In the genomic region with DNA sequence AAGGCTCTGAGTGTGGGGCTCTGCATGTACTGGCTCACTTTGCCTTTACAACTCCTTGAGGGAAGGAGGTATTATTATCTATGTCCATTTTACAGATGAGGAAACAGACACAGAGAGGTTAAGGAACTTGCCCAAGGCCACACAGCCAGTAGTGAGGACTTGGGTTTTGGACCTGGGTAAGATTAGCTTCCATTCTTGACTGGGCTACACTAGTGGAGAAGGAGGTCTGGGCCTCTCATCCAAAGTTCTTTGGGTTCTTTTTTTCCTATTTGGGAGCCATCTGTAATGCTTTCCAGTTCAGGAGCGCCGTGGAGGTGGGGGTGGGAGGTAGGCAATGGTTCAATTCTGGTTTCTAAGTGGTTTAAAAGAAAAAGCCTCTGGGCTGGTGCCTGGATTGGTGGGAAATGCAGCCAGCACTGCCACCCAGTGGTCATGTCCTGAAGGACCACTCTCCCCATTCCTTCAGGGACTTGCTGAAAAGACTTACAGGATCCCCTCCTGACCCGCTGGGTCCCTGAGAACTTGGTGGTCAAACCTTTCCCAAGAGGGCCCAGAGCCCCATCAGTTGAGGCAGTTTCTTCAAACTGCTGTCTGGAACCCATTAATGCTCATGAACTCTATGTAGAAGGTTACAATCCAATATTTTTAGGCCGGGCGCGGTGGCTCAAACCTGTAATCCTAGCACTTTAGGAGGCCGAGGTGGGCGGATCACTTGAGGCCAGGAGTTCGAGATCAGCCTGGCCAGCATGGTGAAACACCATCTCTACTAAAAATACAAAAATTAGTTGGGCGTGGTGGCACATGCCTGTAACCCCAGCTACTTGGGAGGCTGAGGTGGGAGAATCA, we compare ENCODE assay signal across 8 cellular contexts. TPM values are rescaled to one million over a fixed set of nuclear protein-coding genes. Genes with fewer than 3 reads are reported as not detected.
DNase-seq lines count a peak whose midpoint lies in the region; ATAC-seq and TF ChIP-seq lines count a peak whose summit lies in the region.

No MANE protein-coding gene starts in this region.

- DNase-seq in DMS53 (lab: John Stamatoyannopoulos, UW) = peak; percentile 80
- peak; percentile 58 for DNase-seq in LHCN-M2 (ENCODE audit: low read depth)
- peak; percentile 62 for DNase-seq in amniotic epithelial cell (ENCODE audit: low read depth)
- peak; percentile 78 for DNase-seq in right atrium auricular region (ENCODE audit: low spot score)
- DNase-seq in retinal pigment epithelial cell (ENCODE audit: low read depth) = no peak
- DNase-seq in NCI-H524 treated with DMSO at 0.1 percent for 48 hours (lab: John Stamatoyannopoulos, UW) = no peak

- H2AFZ ChIP-seq in SU-DHL-6 (ENCODE audit: low read depth, low read length, severe bottlenecking) = no peak overlapping the region

- H3K4me2 ChIP-seq in SU-DHL-6 (ENCODE audit: low read depth, low read length, poor library complexity, severe bottlenecking) = no peak overlapping the region

- no peaks in the 10 kb centered on the region for H3K9me2 ChIP-seq in SU-DHL-6 (replicated peaks; ENCODE audit: insufficient read depth, low read length)

- H3K27me3 ChIP-seq in SU-DHL-6 (ENCODE audit: low read length) (no peaks in the 10 kb centered on the region), right atrium auricular region (no peaks in the 10 kb centered on the region)

- TF ChIP-seq CTCF in SU-DHL-6 (IDR thresholded peaks at IDR 0.05; ENCODE audit: insufficient read depth, low read length, poor library complexity, severe bottlenecking) (peak; percentile 50), right atrium auricular region (IDR thresholded peaks at IDR 0.05) (peak; percentile 71 to 86), retinal pigment epithelial cell (conservative IDR thresholded peaks at IDR 0.05; ENCODE audit: low read depth, low read length) (peak; percentile 94)

- H3K9me3 ChIP-seq in SU-DHL-6 (ENCODE audit: insufficient read depth, low read length) (no peaks in the 10 kb centered on the region), right atrium auricular region (no peaks in the 10 kb centered on the region)

- ATAC-seq in GM21515 (IDR thresholded peaks at IDR 0.05; ENCODE audit: unreplicated experiment) = peak; percentile 61

- H3K27ac ChIP-seq in SU-DHL-6 (ENCODE audit: low read depth, low read length) (no peak overlapping the region), right atrium auricular region (no peak overlapping the region)

- H3K9ac ChIP-seq in SU-DHL-6 (ENCODE audit: low read length) = no peak overlapping the region

- no peaks in the 10 kb centered on the region for H3K79me2 ChIP-seq in SU-DHL-6 (ENCODE audit: insufficient read depth, low read length)

- H3K4me1 ChIP-seq in right atrium auricular region = no peaks in the 10 kb centered on the region

- no peak overlapping the region for H3K4me3 ChIP-seq in SU-DHL-6 (ENCODE audit: insufficient read depth, low read length, poor library complexity, severe bottlenecking)
- H3K4me3 ChIP-seq in right atrium auricular region = no peak overlapping the region
- no peak overlapping the region for H3K4me3 ChIP-seq in retinal pigment epithelial cell (ENCODE audit: low read length)

- H3K36me3 ChIP-seq in SU-DHL-6 (ENCODE audit: low read length) (no peaks in the 10 kb centered on the region), right atrium auricular region (no peaks in the 10 kb centered on the region)

- no peaks in the 10 kb centered on the region for H4K20me1 ChIP-seq in SU-DHL-6 (ENCODE audit: low read depth, low read length)

- H3F3A ChIP-seq in SU-DHL-6 (ENCODE audit: insufficient read depth) = no peaks in the 10 kb centered on the region

RNA-seq across cellular contexts. Expression of a gene that starts 38.6 kb away (rescaled TPM):
- total RNA-seq in LHCN-M2 (2014; rRNA removed) = not detected in 2 replicates
- not detected for polyA plus RNA-seq in LHCN-M2 (2012)
- not detected for total RNA-seq in right atrium auricular region

RNA-seq across cellular contexts. Expression of a gene that starts 50.3 kb away (rescaled TPM):
- total RNA-seq in LHCN-M2 (2014; rRNA removed) (25.2 and 28.5 TPM in 2 replicates), right atrium auricular region (10 to 100 TPM; 11.4 to 12.5 TPM)
- polyA plus RNA-seq in LHCN-M2 (2012) = 20.0 TPM

RNA-seq across cellular contexts. Expression of a gene that starts 51.0 kb away (rescaled TPM):
- 31.0 and 33.7 TPM in 2 replicates for total RNA-seq in LHCN-M2 (2014; rRNA removed)
- polyA plus RNA-seq in LHCN-M2 (2012) = 51.1 TPM
- 10 to 100 TPM; 28.6 to 34.1 TPM for total RNA-seq in right atrium auricular region

Comparison
In these comparisons a context has a peak if more than half of its experiments do, and no peak if none do; other contexts are left out.
1. DNase-seq: peak in DMS53 (single experiment), LHCN-M2 (single experiment), amniotic epithelial cell (single experiment) and right atrium auricular region (single experiment); none in retinal pigment epithelial cell (single experiment) and NCI-H524 treated with DMSO at 0.1 percent for 48 hours (single experiment).
2. Peak in every context shown above with its lines, with median percentiles within 50 percentile points of each other: CTCF ChIP-seq.